In genomic region chr17:71325886-71326285, GRCh38 we compare ENCODE assay signal across 22 cellular contexts.
DNase-seq lines count a peak whose midpoint lies in the region; ATAC-seq, FAIRE-seq and TF ChIP-seq lines count a peak whose summit lies in the region.
"Had no signal": no experiment of that assay in that cellular context is flagged by ENCODE, and none has a peak within 500 bp of the region (broad histone marks: within the 10 kb centered on the region; RNA-seq: fewer than 3 reads in every experiment).

No MANE protein-coding gene starts in this region.

- H3K27ac ChIP-seq in A549, result no peak overlapping the region
- H3K27ac ChIP-seq in astrocyte (ENCODE audit: low read depth, low read length), result no peak overlapping the region
- H3K27ac ChIP-seq: 22Rv1; BLaER1 treated with 17β-estradiol and CSF1 and Interleukin-3, amounts not matched to agents 10 nM and 100 nM; C4-2B had no signal

- no peak overlapping the region for H2AFZ ChIP-seq in astrocyte (ENCODE audit: low read depth, low read length)

- no peak for ATAC-seq in A549
- ATAC-seq in esophagus mucosa, result peak; percentile 41
- no peak for ATAC-seq in GM21786 (IDR thresholded peaks at IDR 0.05; ENCODE audit: unreplicated experiment)
- ATAC-seq: CD8-positive, alpha-beta T cell had no signal

- FAIRE-seq in A549 (lab: Jason Lieb, UNC) (peak; percentile 7), astrocyte (lab: Jason Lieb, UNC) (peak; percentile 65)
- FAIRE-seq: D721Med, G401.6, GM12891, GM19239 had no signal

- H3K9me3 ChIP-seq in A549 (no peaks in the 10 kb centered on the region), astrocyte (ENCODE audit: insufficient read depth, low read depth, low read length) (no peaks in the 10 kb centered on the region)
- H3K9me3 ChIP-seq: BLaER1 treated with 17β-estradiol and CSF1 and Interleukin-3, amounts not matched to agents 10 nM and 100 nM had no signal

- H3K4me1 Mint-ChIP-seq in astrocyte (ENCODE audit: low read depth, unreplicated experiment), result no peaks in the 10 kb centered on the region
- H3K4me1 Mint-ChIP-seq: B cell had no signal

- no peak overlapping the region for H3K9ac ChIP-seq in astrocyte (ENCODE audit: low read length)
- H3K9ac ChIP-seq: BLaER1 treated with 17β-estradiol and CSF1 and Interleukin-3, amounts not matched to agents 10 nM and 100 nM had no signal

- no peak overlapping the region for H3K27ac Mint-ChIP-seq in astrocyte (ENCODE audit: unreplicated experiment)
- H3K27ac Mint-ChIP-seq: B cell; CD4-positive, alpha-beta T cell; CD8-positive, alpha-beta T cell had no signal

- H3K4me2 ChIP-seq in A549 (no peak overlapping the region), astrocyte (ENCODE audit: low read length) (no peak overlapping the region)
- H3K4me2 ChIP-seq: BLaER1 treated with 17β-estradiol and CSF1 and Interleukin-3, amounts not matched to agents 10 nM and 100 nM had no signal

- WGBS in A549 (ENCODE audit: missing lambda C conversion rate), result 35% methylated on average over 3 of the region's 3 CpGs

- H3K36me3 Mint-ChIP-seq in astrocyte (ENCODE audit: low read depth, unreplicated experiment), result no peaks in the 10 kb centered on the region
- H3K36me3 Mint-ChIP-seq: CD8-positive, alpha-beta T cell had no signal

- no peak overlapping the region for H3K4me3 Mint-ChIP-seq in astrocyte (ENCODE audit: unreplicated experiment)
- H3K4me3 Mint-ChIP-seq: B cell; CD4-positive, alpha-beta T cell; CD8-positive, alpha-beta T cell had no signal

- CTCF ChIA-PET in A549 (lab: Yijun Ruan, JAX), result no interaction called here

- H3K4me1 ChIP-seq in A549, result peaks cover 15% of the 10 kb centered on the region; the same call in 1 of the 3 replicates
- H3K4me1 ChIP-seq in astrocyte (ENCODE audit: insufficient read depth, low read length), result peaks cover 9% of the 10 kb centered on the region
- H3K4me1 ChIP-seq: BLaER1 treated with 17β-estradiol and CSF1 and Interleukin-3, amounts not matched to agents 10 nM and 100 nM had no signal

- TF ChIP-seq POLR2A in A549 (IDR thresholded peaks at IDR 0.05; ENCODE audit: low read length), result no peak

- DNase-seq in A549 (ENCODE audit: low read depth in 1 of 2, low spot score in 1 of 2) (no peak), astrocyte (ENCODE audit: low read depth) (no peak), SIG-M5 (lab: John Stamatoyannopoulos, UW) (no peak), iPS-NIHi7 (ENCODE audit: extremely low spot score) (no peak)
- DNase-seq: ACHN; AML-193; Caco-2; Calu3; CD4-positive, alpha-beta T cell; CD8-positive, alpha-beta T cell; DMS79 treated with DMSO at 0.1 percent for 48 hours; GF-D8 had no signal

- H3K36me3 ChIP-seq in astrocyte (ENCODE audit: insufficient read depth, low read length), result no peaks in the 10 kb centered on the region
- H3K36me3 ChIP-seq: BLaER1 treated with 17β-estradiol and CSF1 and Interleukin-3, amounts not matched to agents 10 nM and 100 nM had no signal

- POLR2A ChIA-PET in A549 (lab: Yijun Ruan, JAX), result no interaction called here

- no peak for TF ChIP-seq RAD21 in A549 (conservative IDR thresholded peaks at IDR 0.05 in 1 of 2, IDR thresholded peaks at IDR 0.05 in 1 of 2)

- no peaks in the 10 kb centered on the region for H3K27me3 Mint-ChIP-seq in astrocyte (ENCODE audit: low read depth, unreplicated experiment)
- H3K27me3 Mint-ChIP-seq: B cell; CD4-positive, alpha-beta T cell had no signal

- H3K4me3 ChIP-seq in A549, result no peak overlapping the region
- H3K4me3 ChIP-seq in astrocyte (ENCODE audit: insufficient read depth, low read depth, low read length), result no peak overlapping the region
- H3K4me3 ChIP-seq: BLaER1 treated with 17β-estradiol and CSF1 and Interleukin-3, amounts not matched to agents 10 nM and 100 nM had no signal

- H3K79me2 ChIP-seq in astrocyte (ENCODE audit: insufficient read depth, low read length), result no peaks in the 10 kb centered on the region

- no peaks in the 10 kb centered on the region for H3K27me3 ChIP-seq in astrocyte (ENCODE audit: insufficient read depth, low read length)
- H3K27me3 ChIP-seq: BLaER1 treated with 17β-estradiol and CSF1 and Interleukin-3, amounts not matched to agents 10 nM and 100 nM had no signal

- H4K20me1 ChIP-seq in astrocyte (ENCODE audit: insufficient read depth, low read length), result no peaks in the 10 kb centered on the region
- H4K20me1 ChIP-seq: BLaER1 treated with 17β-estradiol and CSF1 and Interleukin-3, amounts not matched to agents 10 nM and 100 nM had no signal

- H3K9me3 Mint-ChIP-seq in astrocyte (ENCODE audit: unreplicated experiment), result no peaks in the 10 kb centered on the region

- TF ChIP-seq EP300 in A549 (IDR thresholded peaks at IDR 0.05), result no peak

- TF ChIP-seq CTCF in A549 (IDR thresholded peaks at IDR 0.05) (no peak), astrocyte (IDR thresholded peaks at IDR 0.05; ENCODE audit: insufficient read depth, low read depth, low read length) (no peak)

TF ChIP-seq in A549, 52 proteins besides CTCF, POLR2A, EP300 and RAD21:
- TF ChIP-seq, protein P1, sequence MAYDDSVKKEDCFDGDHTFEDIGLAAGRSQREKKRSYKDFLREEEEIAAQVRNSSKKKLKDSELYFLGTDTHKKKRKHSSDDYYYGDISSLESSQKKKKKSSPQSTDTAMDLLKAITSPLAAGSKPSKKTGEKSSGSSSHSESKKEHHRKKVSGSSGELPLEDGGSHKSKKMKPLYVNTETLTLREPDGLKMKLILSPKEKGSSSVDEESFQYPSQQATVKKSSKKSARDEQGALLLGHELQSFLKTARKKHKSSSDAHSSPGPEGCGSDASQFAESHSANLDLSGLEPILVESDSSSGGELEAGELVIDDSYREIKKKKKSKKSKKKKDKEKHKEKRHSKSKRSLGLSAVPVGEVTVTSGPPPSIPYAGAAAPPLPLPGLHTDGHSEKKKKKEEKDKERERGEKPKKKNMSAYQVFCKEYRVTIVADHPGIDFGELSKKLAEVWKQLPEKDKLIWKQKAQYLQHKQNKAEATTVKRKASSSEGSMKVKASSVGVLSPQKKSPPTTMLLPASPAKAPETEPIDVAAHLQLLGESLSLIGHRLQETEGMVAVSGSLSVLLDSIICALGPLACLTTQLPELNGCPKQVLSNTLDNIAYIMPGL (CRISPR knock-in tag; IDR thresholded peaks at IDR 0.05; ENCODE audit: borderline replicate concordance), result no peak
- TF ChIP-seq, protein P2, sequence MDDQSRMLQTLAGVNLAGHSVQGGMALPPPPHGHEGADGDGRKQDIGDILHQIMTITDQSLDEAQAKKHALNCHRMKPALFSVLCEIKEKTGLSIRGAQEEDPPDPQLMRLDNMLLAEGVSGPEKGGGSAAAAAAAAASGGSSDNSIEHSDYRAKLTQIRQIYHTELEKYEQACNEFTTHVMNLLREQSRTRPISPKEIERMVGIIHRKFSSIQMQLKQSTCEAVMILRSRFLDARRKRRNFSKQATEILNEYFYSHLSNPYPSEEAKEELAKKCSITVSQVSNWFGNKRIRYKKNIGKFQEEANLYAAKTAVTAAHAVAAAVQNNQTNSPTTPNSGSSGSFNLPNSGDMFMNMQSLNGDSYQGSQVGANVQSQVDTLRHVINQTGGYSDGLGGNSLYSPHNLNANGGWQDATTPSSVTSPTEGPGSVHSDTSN (IDR thresholded peaks at IDR 0.05), result no peak
- TF ChIP-seq NFE2L2 (conservative IDR thresholded peaks at IDR 0.05; ENCODE audit: low read length), result no peak
- TF ChIP-seq, protein P3, sequence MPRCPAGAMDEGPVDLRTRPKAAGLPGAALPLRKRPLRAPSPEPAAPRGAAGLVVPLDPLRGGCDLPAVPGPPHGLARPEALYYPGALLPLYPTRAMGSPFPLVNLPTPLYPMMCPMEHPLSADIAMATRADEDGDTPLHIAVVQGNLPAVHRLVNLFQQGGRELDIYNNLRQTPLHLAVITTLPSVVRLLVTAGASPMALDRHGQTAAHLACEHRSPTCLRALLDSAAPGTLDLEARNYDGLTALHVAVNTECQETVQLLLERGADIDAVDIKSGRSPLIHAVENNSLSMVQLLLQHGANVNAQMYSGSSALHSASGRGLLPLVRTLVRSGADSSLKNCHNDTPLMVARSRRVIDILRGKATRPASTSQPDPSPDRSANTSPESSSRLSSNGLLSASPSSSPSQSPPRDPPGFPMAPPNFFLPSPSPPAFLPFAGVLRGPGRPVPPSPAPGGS (IDR thresholded peaks at IDR 0.05), result no peak
- no peak for TF ChIP-seq CBX8 (IDR thresholded peaks at IDR 0.05)
- TF ChIP-seq CBX2 (IDR thresholded peaks at IDR 0.05; ENCODE audit: borderline replicate concordance, low read depth), result no peak
- TF ChIP-seq ZC3H11A (IDR thresholded peaks at IDR 0.05), result no peak
- no peak for TF ChIP-seq HEYL (CRISPR knock-in tag; IDR thresholded peaks at IDR 0.05)
- TF ChIP-seq JUNB (IDR thresholded peaks at IDR 0.05), result no peak
TF ChIP-seq in A549: peak in this region for 0.
